Comparison of ENCODE assay signal across 16 cellular contexts in genomic region chr21:33278736-33279135, GRCh38.
"Had no signal": no experiment of that assay in that cellular context is flagged by ENCODE, and none has a peak within 500 bp of the region (broad histone marks: within the 10 kb centered on the region; RNA-seq: fewer than 3 reads in every experiment).

No MANE protein-coding gene starts in this region.

- H3K4me1 ChIP-seq: thyroid gland had no signal

- H3K9me3 ChIP-seq: thyroid gland had no signal

- ATAC-seq: activated CD4-positive, CD25-positive, alpha-beta regulatory T cell treated with anti-CD3 and anti-CD28 coated beads, Interleukin-2, amount 50 U/mL, for 24 hours; activated T-cell treated with anti-CD3 and anti-CD28 coated beads, Interleukin-2, amount 50 U/mL, for 4 hours; effector memory CD8-positive, alpha-beta T cell; left lobe of liver had no signal

- H3K27me3 ChIP-seq: thyroid gland had no signal

- DNase-seq: activated CD4-positive, alpha-beta T cell treated with anti-CD3 and anti-CD28 coated beads, Interleukin-2, amount 10 ng/mL, durations not matched to agents 7 days and 5 days; activated CD8-positive, alpha-beta memory T cell treated with anti-CD3 and anti-CD28 coated beads, Interleukin-2, amount 50 U/mL, for 4 hours; activated naive CD4-positive, alpha-beta T cell treated with anti-CD3 and anti-CD28 coated beads, Interleukin-2, amount 50 U/mL, for 16 hours; activated T-cell treated with anti-CD3 and anti-CD28 coated beads, Interleukin-2, amount 50 U/mL, for 4 hours; effector memory CD8-positive, alpha-beta T cell; hypothalamus; islet precursor cell; nephron progenitor cell; stimulated activated CD4-positive, alpha-beta T cell treated with anti-CD3 and anti-CD28 coated beads, Interleukin-12 subunit alpha, Interleukin-12 subunit beta, amount 100 ng/mL, for 4 hours; stimulated activated CD4-positive, alpha-beta T cell treated with anti-CD3 and anti-CD28 coated beads, Interleukin-1b, Interleukin-23, amount 100 ng/mL, for 48 hours; stimulated activated naive CD4-positive, alpha-beta T cell treated with Interleukin-2 at 50 U/mL for 16 hours; T-helper 1 cell; thyroid gland had no signal

- H3K27ac ChIP-seq: thyroid gland had no signal

- H3K4me3 ChIP-seq: lung, thyroid gland had no signal
